8 cellular contexts compared by ENCODE assay signal in the genomic region with DNA sequence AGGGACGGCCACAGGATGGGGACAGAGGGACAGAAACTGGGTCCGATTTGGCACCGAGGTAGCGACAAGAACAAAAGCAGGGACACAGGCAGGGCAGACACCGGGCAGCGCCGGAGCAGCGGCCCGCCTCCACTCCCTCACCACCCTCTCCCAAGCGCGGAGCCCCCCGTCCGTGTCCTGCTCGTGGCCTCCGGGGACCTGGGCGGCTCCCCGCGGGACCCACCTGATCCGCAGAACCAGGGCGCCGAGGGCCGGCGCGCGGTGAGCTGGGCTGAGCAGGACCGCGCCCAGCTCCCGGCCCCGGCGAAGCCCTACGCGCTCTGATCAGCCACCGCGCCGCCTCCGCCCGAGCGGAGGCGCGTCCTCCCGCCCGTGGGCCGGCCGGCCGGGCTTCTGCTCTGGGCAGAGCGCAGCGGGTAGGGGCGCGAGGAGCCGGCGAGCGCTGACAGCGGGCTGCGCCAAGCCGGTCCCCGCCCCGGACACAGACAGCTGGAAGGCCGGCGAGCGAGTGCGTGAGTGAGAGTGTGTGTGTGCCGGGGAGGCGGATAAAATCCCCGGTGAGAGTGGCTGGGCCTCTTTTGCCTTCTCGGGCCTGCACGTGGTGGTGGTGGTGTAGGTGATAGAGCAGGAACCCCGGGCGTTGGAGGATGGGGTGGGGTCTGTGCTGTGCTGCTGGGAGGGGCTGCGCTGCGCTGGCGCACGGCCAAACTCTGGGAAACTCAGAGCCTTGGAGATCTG.
DNase-seq lines count a peak whose midpoint lies in the region; TF ChIP-seq lines count a peak whose summit lies in the region.

A gene (minus strand): TSS at position 418 of the 738 bp plus-strand sequence. CDS start 31,922 bp downstream, outside the sequence.

- H3K27ac ChIP-seq in brain microvascular endothelial cell (no peak within 1 kb of the TSS), iPS DF 6.9 (ENCODE audit: low read length) (no peak within 1 kb of the TSS)

- no peaks in the 10 kb centered on the region for H3K9me3 ChIP-seq in iPS DF 6.9 (ENCODE audit: control insufficient read depth, insufficient read depth, low read length)

- H3K27me3 ChIP-seq in brain microvascular endothelial cell (replicated peaks), result peaks cover 14% of the 10 kb centered on the region
- H3K27me3 ChIP-seq in iPS DF 6.9 (ENCODE audit: control insufficient read depth, insufficient read depth, low read length), result peaks cover 24% of the 10 kb centered on the region; the same call in 1 of the 2 replicates

- no CpG with 5 or more reads among the region's 72 CpGs for WGBS in iPS DF 6.9 (ENCODE audit: insufficient coverage, insufficient read length)

- H3K4me1 ChIP-seq in iPS DF 6.9 (ENCODE audit: control insufficient read depth, insufficient read depth, low read length), result no peaks in the 10 kb centered on the region

- H3K4me3 ChIP-seq in brain microvascular endothelial cell (ENCODE audit: low read depth, low read length) (peak within 1 kb of the TSS; percentile 47), iPS DF 6.9 (ENCODE audit: low read length) (peak within 1 kb of the TSS; percentile 46; the same call in 1 of the 2 replicates)

- TF ChIP-seq CTCF in brain microvascular endothelial cell (IDR thresholded peaks at IDR 0.05; ENCODE audit: low read depth, low read length, missing control alignments), result no peak

- H3K36me3 ChIP-seq in brain microvascular endothelial cell (replicated peaks) (no peaks in the 10 kb centered on the region), iPS DF 6.9 (ENCODE audit: control insufficient read depth, insufficient read depth, low read length) (no peaks in the 10 kb centered on the region)

- in situ Hi-C loops in brain microvascular endothelial cell (cut with HindIII; ENCODE audit: low pct_ligation_motif_present, low sequenced_read_pairs), result no loop called here

- DNase-seq in activated effector memory CD4-positive, alpha-beta T cell treated with anti-CD3 and anti-CD28 coated beads, Interleukin-2, amount 50 U/mL, for 16 hours, result peak; percentile 48
- DNase-seq in activated effector memory CD4-positive, alpha-beta T cell treated with Interleukin-2 at 50 U/mL for 16 hours, result no peak
- DNase-seq in NCI-H510A (lab: John Stamatoyannopoulos, UW) (peak; percentile 28), brain microvascular endothelial cell (peak; percentile 38), iPS DF 6.9 (ENCODE audit: low read depth, low spot score) (no peak), retina (peak; percentile 85), AML-193 (lab: John Stamatoyannopoulos, UW) (no peak)
- DNase-seq in NK-92 treated with Interleukin-12 subunit alpha and Interleukin-12 subunit beta, amount 100 ng/mL, for 24 hours (lab: John Stamatoyannopoulos, UW), result no peak

Comparison
In these comparisons a context has a peak if more than half of its experiments do, and no peak if none do; other contexts are left out.
1. DNase-seq: peak in activated effector memory CD4-positive, alpha-beta T cell treated with anti-CD3 and anti-CD28 coated beads, Interleukin-2, amount 50 U/mL, for 16 hours (single experiment), NCI-H510A (single experiment), brain microvascular endothelial cell (single experiment) and retina (single experiment); none in activated effector memory CD4-positive, alpha-beta T cell treated with Interleukin-2 at 50 U/mL for 16 hours (single experiment), iPS DF 6.9 (single experiment), AML-193 (0 of 2) and NK-92 treated with Interleukin-12 subunit alpha and Interleukin-12 subunit beta, amount 100 ng/mL, for 24 hours (single experiment).